In the genomic region with DNA sequence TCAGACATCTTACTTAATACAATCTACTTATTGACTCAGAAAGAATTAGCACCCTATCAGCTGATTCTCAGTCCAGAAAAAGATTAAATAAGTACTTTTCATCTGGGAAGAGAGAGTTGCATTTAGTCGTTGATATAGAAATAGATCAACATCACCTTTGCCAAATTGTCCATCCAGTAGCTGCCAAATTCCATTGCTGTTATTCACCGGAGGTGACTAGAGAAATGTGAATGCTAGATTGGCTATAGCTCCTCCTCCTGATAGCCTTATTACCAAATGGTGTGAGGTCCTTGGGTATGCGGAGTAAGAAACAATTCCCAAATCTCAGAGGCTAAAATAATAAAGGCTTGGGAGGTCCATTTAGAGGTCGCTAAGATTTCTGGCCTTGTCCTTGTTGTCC, we compare ENCODE assay signal across 24 cellular contexts.
DNase-seq lines count a peak whose midpoint lies in the region; ATAC-seq, FAIRE-seq and TF ChIP-seq lines count a peak whose summit lies in the region.
"Had no signal": no experiment of that assay in that cellular context is flagged by ENCODE, and none has a peak within 500 bp of the region (broad histone marks: within the 10 kb centered on the region; RNA-seq: fewer than 3 reads in every experiment).

No MANE protein-coding gene starts in this region.

- no peaks in the 10 kb centered on the region for H3K27me3 ChIP-seq in astrocyte (ENCODE audit: insufficient read depth, low read length)
- no peaks in the 10 kb centered on the region for H3K27me3 ChIP-seq in effector memory CD4-positive, alpha-beta T cell (replicated peaks; ENCODE audit: control insufficient read depth, insufficient read depth, low read length, poor library complexity, severe bottlenecking)

- H3K27ac Mint-ChIP-seq in astrocyte (ENCODE audit: unreplicated experiment): no peak overlapping the region
- H3K27ac Mint-ChIP-seq: activated naive CD8-positive, alpha-beta T cell treated with anti-CD3 and anti-CD28 coated beads, Interleukin-2, amount 10 ng/mL, durations not matched to agents 7 days and 5 days; WTC11 had no signal

- no peaks in the 10 kb centered on the region for H4K20me1 ChIP-seq in astrocyte (ENCODE audit: insufficient read depth, low read length)

- H3K9me3 Mint-ChIP-seq in astrocyte (ENCODE audit: unreplicated experiment): no peaks in the 10 kb centered on the region
- H3K9me3 Mint-ChIP-seq: neural crest cell had no signal

- H3K36me3 Mint-ChIP-seq in astrocyte (ENCODE audit: low read depth, unreplicated experiment): no peaks in the 10 kb centered on the region
- H3K36me3 Mint-ChIP-seq: activated naive CD8-positive, alpha-beta T cell treated with anti-CD3 and anti-CD28 coated beads, Interleukin-2, amount 10 ng/mL, durations not matched to agents 7 days and 5 days; WTC11 had no signal

- no peak overlapping the region for H2AFZ ChIP-seq in astrocyte (ENCODE audit: low read depth, low read length)

- peak; percentile 47 for ATAC-seq in omental fat pad (ENCODE audit: low FRiP score)
- ATAC-seq: esophagus mucosa, WTC11 had no signal

- no peak overlapping the region for H3K4me3 Mint-ChIP-seq in astrocyte (ENCODE audit: unreplicated experiment)
- H3K4me3 Mint-ChIP-seq: activated naive CD8-positive, alpha-beta T cell treated with anti-CD3 and anti-CD28 coated beads, Interleukin-2, amount 10 ng/mL, durations not matched to agents 7 days and 5 days; neural crest cell; WTC11 had no signal

- H3K4me1 Mint-ChIP-seq in astrocyte (ENCODE audit: low read depth, unreplicated experiment): no peaks in the 10 kb centered on the region
- H3K4me1 Mint-ChIP-seq: activated naive CD8-positive, alpha-beta T cell treated with anti-CD3 and anti-CD28 coated beads, Interleukin-2, amount 10 ng/mL, durations not matched to agents 7 days and 5 days; neural crest cell; WTC11 had no signal

- no peaks in the 10 kb centered on the region for H3K4me1 ChIP-seq in astrocyte (ENCODE audit: insufficient read depth, low read length)
- no peaks in the 10 kb centered on the region for H3K4me1 ChIP-seq in effector memory CD4-positive, alpha-beta T cell (ENCODE audit: control insufficient read depth, insufficient read depth, low read length, poor library complexity, severe bottlenecking)
- H3K4me1 ChIP-seq in kidney (ENCODE audit: control insufficient read depth in 1 of 2, insufficient read depth in 1 of 2, low read depth in 1 of 2, low read length in 2 of 2): no peaks in the 10 kb centered on the region

- H3K4me3 ChIP-seq in astrocyte (ENCODE audit: insufficient read depth, low read depth, low read length): no peak overlapping the region
- no peak overlapping the region for H3K4me3 ChIP-seq in fibroblast of the aortic adventitia (ENCODE audit: low read depth, low read length)
- H3K4me3 ChIP-seq in effector memory CD4-positive, alpha-beta T cell (ENCODE audit: insufficient read depth, low read depth, low read length, poor library complexity, severe bottlenecking): no peak overlapping the region
- no peak overlapping the region for H3K4me3 ChIP-seq in kidney (ENCODE audit: low read length in 2 of 2)

- intact Hi-C loops in kidney (cut with DNase I): no loop called here

- DNase-seq in HCEC 1CT (peak; percentile 1), astrocyte (ENCODE audit: low read depth) (peak; percentile 69), fibroblast of the aortic adventitia (ENCODE audit: low read depth) (peak; percentile 15), omental fat pad (ENCODE audit: low spot score) (no peak), NOMO-1 (lab: John Stamatoyannopoulos, UW; ENCODE audit: unreplicated experiment in 2 of 2) (no peak), kidney (no peak)
- DNase-seq in effector memory CD4-positive, alpha-beta T cell: no peak
- DNase-seq: activated CD4-positive, alpha-beta T cell treated with anti-CD3 and anti-CD28 coated beads, Interleukin-2, amount 50 U/mL, for 48 hours; activated CD8-positive, alpha-beta memory T cell treated with anti-CD3 and anti-CD28 coated beads, Interleukin-2, amount 50 U/mL, for 48 hours; activated naive CD8-positive, alpha-beta T cell treated with anti-CD3 and anti-CD28 coated beads, Interleukin-2, amount 10 ng/mL, durations not matched to agents 7 days and 5 days; caudate nucleus; effector CD4-positive, alpha-beta T cell; glutamatergic neuron; H7; MM.1S; NCI-H146; NCI-H2171; NCI-H526; posterior cingulate gyrus; RPMI8226; T1000 had no signal

- H3K36me3 ChIP-seq in astrocyte (ENCODE audit: insufficient read depth, low read length) (no peaks in the 10 kb centered on the region), kidney (ENCODE audit: control insufficient read depth in 1 of 2, insufficient read depth in 2 of 2, low read length in 2 of 2) (no peaks in the 10 kb centered on the region)
- H3K36me3 ChIP-seq in effector memory CD4-positive, alpha-beta T cell (ENCODE audit: control insufficient read depth, insufficient read depth, low read length): no peaks in the 10 kb centered on the region

- no peak overlapping the region for H3K4me2 ChIP-seq in astrocyte (ENCODE audit: low read length)

- no peak for TF ChIP-seq CTCF in astrocyte (IDR thresholded peaks at IDR 0.05; ENCODE audit: insufficient read depth, low read depth, low read length)
- no peak for TF ChIP-seq CTCF in fibroblast of the aortic adventitia (IDR thresholded peaks at IDR 0.05; ENCODE audit: insufficient read depth, low read length)
- TF ChIP-seq CTCF in omental fat pad (IDR thresholded peaks at IDR 0.05): no peak
- no peak for TF ChIP-seq CTCF in kidney (IDR thresholded peaks at IDR 0.05; ENCODE audit: borderline replicate concordance, extremely low read depth, insufficient read depth)

- no peaks in the 10 kb centered on the region for H3K9me3 ChIP-seq in astrocyte (ENCODE audit: insufficient read depth, low read depth, low read length)
- H3K9me3 ChIP-seq in effector memory CD4-positive, alpha-beta T cell (ENCODE audit: control insufficient read depth, low read length): no peaks in the 10 kb centered on the region
- no peaks in the 10 kb centered on the region for H3K9me3 ChIP-seq in kidney (ENCODE audit: control insufficient read depth in 1 of 2, low read length in 2 of 2)

- H3K27ac ChIP-seq in astrocyte (ENCODE audit: low read depth, low read length): no peak overlapping the region
- H3K27ac ChIP-seq in effector memory CD4-positive, alpha-beta T cell (ENCODE audit: insufficient read depth, low read length, poor library complexity, severe bottlenecking): no peak overlapping the region
- no peak overlapping the region for H3K27ac ChIP-seq in kidney (ENCODE audit: low read depth in 2 of 2, low read length in 2 of 2)

- H3K9ac ChIP-seq in astrocyte (ENCODE audit: low read length) (no peak overlapping the region), kidney (ENCODE audit: low read length in 2 of 2) (no peak overlapping the region)

- H3K27me3 Mint-ChIP-seq in astrocyte (ENCODE audit: low read depth, unreplicated experiment): no peaks in the 10 kb centered on the region
- H3K27me3 Mint-ChIP-seq: activated naive CD8-positive, alpha-beta T cell treated with anti-CD3 and anti-CD28 coated beads, Interleukin-2, amount 10 ng/mL, durations not matched to agents 7 days and 5 days had no signal

- H3K79me2 ChIP-seq in astrocyte (ENCODE audit: insufficient read depth, low read length): no peaks in the 10 kb centered on the region

- FAIRE-seq in astrocyte (lab: Jason Lieb, UNC): no peak
- FAIRE-seq in kidney (lab: Jason Lieb, UNC): no peak

Comparison
In these comparisons a context has a peak if more than half of its experiments do, and no peak if none do; other contexts are left out.
1. DNase-seq: peak in HCEC 1CT (single experiment), astrocyte (single experiment) and fibroblast of the aortic adventitia (single experiment); none in omental fat pad (single experiment), NOMO-1 (0 of 2), effector memory CD4-positive, alpha-beta T cell (0 of 3) and kidney (single experiment).